Comparison of ENCODE assay signal across 12 cellular contexts in genomic region chr10:69090687-69091450, GRCh38. TPM values are rescaled to one million over a fixed set of nuclear protein-coding genes. Genes with fewer than 3 reads are reported as not detected.
DNase-seq lines count a peak whose midpoint lies in the region; ATAC-seq, FAIRE-seq and TF ChIP-seq lines count a peak whose summit lies in the region.
"Had no signal": no experiment of that assay in that cellular context is flagged by ENCODE, and none has a peak within 500 bp of the region (broad histone marks: within the 10 kb centered on the region; RNA-seq: fewer than 3 reads in every experiment).

No MANE protein-coding gene starts in this region.

- peaks cover 79% of the 10 kb centered on the region for H3K79me2 ChIP-seq in K562 (ENCODE audit: control insufficient read depth, insufficient read depth, low read length)

- ATAC-seq in K562: peak; percentile 6; the same call in 2 of the 3 replicates
- no peak for ATAC-seq in HG02610 (IDR thresholded peaks at IDR 0.05; ENCODE audit: unreplicated experiment)

- TF ChIP-seq CTCF in K562 (IDR thresholded peaks at IDR 0.05 in 2 of 3, conservative IDR thresholded peaks at IDR 0.05 in 1 of 3; ENCODE audit: insufficient read depth in 2 of 3, low read depth in 1 of 3, low read length in 3 of 3): no peak

- H4K20me1 ChIP-seq in BLaER1: no peaks in the 10 kb centered on the region
- no peaks in the 10 kb centered on the region for H4K20me1 ChIP-seq in K562 (replicated peaks; ENCODE audit: control insufficient read depth, insufficient read depth, low read length)

- H3K4me2 ChIP-seq in BLaER1 (peak overlapping the region; percentile 76), K562 (ENCODE audit: insufficient read depth, low read length) (peak overlapping the region; percentile 95)

- DNase-seq in KBM-7: peak; percentile 25
- peak in 1 of 4 experiments; percentile 36 for DNase-seq in K562 (ENCODE audit: extremely low read depth in 1 of 4, low spot score in 3 of 4)
- peak; percentile 27 for DNase-seq in myocyte (ENCODE audit: low read depth)
- no peak for DNase-seq in NCI-H1048 (lab: John Stamatoyannopoulos, UW)
- no peak for DNase-seq in iPS-NIHi11 (ENCODE audit: low spot score)
- no peak for DNase-seq in GF-D8 (lab: John Stamatoyannopoulos, UW)
- DNase-seq: Calu3, NCI-H2171 had no signal

- no peak for TF ChIP-seq RAD21 in K562 (CRISPR knock-in tag; conservative IDR thresholded peaks at IDR 0.05 in 1 of 2, IDR thresholded peaks at IDR 0.05 in 1 of 2)

- CTCF ChIA-PET in K562 (lab: Yijun Ruan, JAX; ENCODE audit: low intra/inter-chr PET ratio): interaction anchor here (4.2 kb wide), 1 partner anchor 85 kb away, joined by 84 read pairs; no protein-coding TSS in a partner anchor

- H3K4me3 ChIP-seq in BLaER1 (no peak overlapping the region), K562 (peak overlapping the region; percentile 51)
- H3K4me3 ChIP-seq: mucosa of descending colon had no signal

- in situ Hi-C loops in KBM-7 (cut with MboI; ENCODE audit: low pct_unique_long_range_greater_than_20kb, low sequenced_read_pairs) (no loop called here), K562 (cut with MboI) (no loop called here)

- H3K27ac ChIP-seq in BLaER1 (no peak overlapping the region), K562 (ENCODE audit: extremely low read depth, low read depth, low read length) (peak overlapping the region; percentile 89)

- H3K9ac ChIP-seq in BLaER1: no peak overlapping the region
- H3K9ac ChIP-seq in K562 (ENCODE audit: insufficient read depth in 1 of 2, low read depth in 2 of 2, low read length in 2 of 2): peak overlapping the region in 1 of 2 experiments; percentile 91; a peak in 2 of 4 replicates

- BruUV-seq in K562 (replicated peaks; lab: Mats Ljungman, UMichigan): no TSS peak

- H3K4me1 ChIP-seq in BLaER1 (peaks cover 63% of the 10 kb centered on the region), K562 (replicated peaks in 1 of 2; ENCODE audit: control insufficient read depth in 2 of 2, insufficient read depth in 2 of 2, low read length in 2 of 2) (peaks cover 3 to 26% of the 10 kb centered on the region in 2 experiments; a peak in 4 of 5 replicates)

- TF ChIP-seq POLR2A in K562 (conservative IDR thresholded peaks at IDR 0.05): no peak

- H3K27me3 ChIP-seq in BLaER1 (no peaks in the 10 kb centered on the region), K562 (ENCODE audit: control insufficient read depth in 2 of 2, insufficient read depth in 2 of 2, low read length in 2 of 2) (no peaks in the 10 kb centered on the region)

- H3K9me3 ChIP-seq in BLaER1 (no peaks in the 10 kb centered on the region), K562 (replicated peaks; ENCODE audit: control insufficient read depth, insufficient read depth, low read depth, low read length) (no peaks in the 10 kb centered on the region)
- H3K9me3 ChIP-seq: mucosa of descending colon had no signal

- H3K9me1 ChIP-seq in K562 (ENCODE audit: control insufficient read depth, insufficient read depth, low read length): no peaks in the 10 kb centered on the region

- H2AFZ ChIP-seq in K562 (ENCODE audit: low read depth, low read length): peak overlapping the region; percentile 61

- TF ChIP-seq EP300 in K562 (IDR thresholded peaks at IDR 0.05; ENCODE audit: low read length): peak; percentile 16; the same call in 1 of the 2 replicates

- intact Hi-C loops in K562 (cut with micrococcal nuclease): loop anchor here (5.0 kb wide), 1 partner anchor 321 kb away; no protein-coding TSS in a partner anchor

- 7% methylated on average over 5 of the region's 5 CpGs for WGBS in K562 (ENCODE audit: insufficient coverage, low coverage, missing lambda C conversion rate)

- H3K36me3 ChIP-seq in BLaER1: no peaks in the 10 kb centered on the region
- peaks cover 6% of the 10 kb centered on the region; the same call in 1 of the 3 replicates for H3K36me3 ChIP-seq in K562 (ENCODE audit: control insufficient read depth, insufficient read depth, low read length)

- POLR2A ChIA-PET in K562 (lab: Yijun Ruan, JAX): interaction anchor here (0.8 to 1.3 kb wide), 4 partner anchors 21 to 117 kb away, joined by 3 read pairs; no protein-coding TSS in a partner anchor

- FAIRE-seq in K562 (lab: Jason Lieb, UNC): no peak
- FAIRE-seq: TTC549 had no signal

TF ChIP-seq in K562, 482 proteins besides CTCF, POLR2A, EP300 and RAD21 (continues in another document):
- TF ChIP-seq HMBOX1 (IDR thresholded peaks at IDR 0.05): 0 out of 2 replicates have a peak, but pooled peaks have one; percentile 13
- peak; percentile 43; the same call in 1 of the 2 replicates for TF ChIP-seq GTF2E2 (tag; IDR thresholded peaks at IDR 0.05)
- 0 out of 2 replicates have a peak, but pooled peaks have one; percentile 6 for TF ChIP-seq CBFA2T3 (IDR thresholded peaks at IDR 0.05)
- peak; percentile 38; the same call in 1 of the 2 replicates for TF ChIP-seq ZFX (CRISPR knock-in tag; IDR thresholded peaks at IDR 0.05)
- TF ChIP-seq ZNF384 (IDR thresholded peaks at IDR 0.05; ENCODE audit: low read depth, low read length): no peak
- TF ChIP-seq CEBPB (tag; IDR thresholded peaks at IDR 0.05): peak; percentile 73
- 0 out of 2 replicates have a peak, but pooled peaks have one; percentile 8 for TF ChIP-seq CREB3L1 (IDR thresholded peaks at IDR 0.05; ENCODE audit: borderline replicate concordance, low read depth)

RNA-seq across cellular contexts. Expression of gene SRGN, which starts 3.0 kb away (rescaled TPM):
- 88.1 and 137 TPM in 2 replicates for total RNA-seq in K562 (2011; cell fraction: chromatin; rRNA removed; ENCODE audit: low replicate concordance)
- 154 and 205 TPM in 2 replicates for total RNA-seq in K562 (2011; cell fraction: nucleolus; rRNA removed)
- total RNA-seq in K562 (2011; cell fraction: nucleoplasm; rRNA removed): 184 and 200 TPM in 2 replicates
- total RNA-seq in K562 (2014; rRNA removed) (147 and 180 TPM in 2 replicates), K562 (2014; rRNA removed; fragmentation: Illumina TruSeq; extraction: Trizol) (256 and 289 TPM in 2 replicates), K562 (2015; rRNA removed; fragmentation: Illumina TruSeq; extraction: Trizol) (149 and 165 TPM in 2 replicates), K562 (2021) (173 and 193 TPM in 2 replicates), myocyte (51.7 and 51.8 TPM in 2 replicates)
- polyA plus RNA-seq in K562 (2011; rRNA removed) (124 and 136 TPM in 2 replicates), K562 (2014; fragmentation: Illumina TruSeq; extraction: Trizol) (259 and 284 TPM in 2 replicates), K562 (2014; fragmentation: Nextera tagmentation; extraction: Ambion mirVana) (100 to 1,000 TPM; 275 to 304 TPM), K562 (2014; rRNA removed) (169 and 189 TPM in 2 replicates)
- polyA plus RNA-seq in K562 (2011; cell fraction: cytosol; rRNA removed): 61.8 and 105 TPM in 2 replicates
- polyA plus RNA-seq in K562 (2011; cell fraction: nucleus; rRNA removed): 20.2 and 32.5 TPM in 2 replicates
- 208 and 216 TPM in 2 replicates for polyA plus RNA-seq in K562 (2012)
- 80.5 and 89.5 TPM in 2 replicates for polyA minus RNA-seq in K562 (2011; rRNA and poly(A)+ RNA removed)
- 42.2 and 44.1 TPM in 2 replicates for polyA minus RNA-seq in K562 (2011; cell fraction: cytosol; rRNA and poly(A)+ RNA removed)
- polyA minus RNA-seq in K562 (2011; cell fraction: nucleus; rRNA and poly(A)+ RNA removed): 5.8 and 12.2 TPM in 2 replicates
- 81.4 TPM for polyA plus RNA-seq in myocyte (2012)
- total RNA-seq: Calu3 had no signal

RNA-seq across cellular contexts. Expression of gene VPS26A, which starts 33.1 kb away (rescaled TPM):
- 5.9 and 44.1 TPM in 2 replicates for total RNA-seq in K562 (2011; cell fraction: chromatin; rRNA removed; ENCODE audit: low replicate concordance)
- 3.3 and 5.4 TPM in 2 replicates for total RNA-seq in K562 (2011; cell fraction: nucleolus; rRNA removed)
- total RNA-seq in K562 (2011; cell fraction: nucleoplasm; rRNA removed): 12.9 and 27.5 TPM in 2 replicates
- total RNA-seq in K562 (2014; rRNA removed): 41.7 and 47.1 TPM in 2 replicates
- 61.6 and 78.9 TPM in 2 replicates for total RNA-seq in K562 (2014; rRNA removed; fragmentation: Illumina TruSeq; extraction: Trizol)
- 52.7 and 58.7 TPM in 2 replicates for total RNA-seq in K562 (2015; rRNA removed; fragmentation: Illumina TruSeq; extraction: Trizol)
- total RNA-seq in K562 (2021): 80.9 and 83.1 TPM in 2 replicates
- polyA plus RNA-seq in K562 (2011; rRNA removed): 36.9 and 64.0 TPM in 2 replicates
- 4.7 and 13.5 TPM in 2 replicates for polyA plus RNA-seq in K562 (2011; cell fraction: cytosol; rRNA removed)
- polyA plus RNA-seq in K562 (2011; cell fraction: nucleus; rRNA removed): 4.1 and 7.3 TPM in 2 replicates
- 70.0 and 81.1 TPM in 2 replicates for polyA plus RNA-seq in K562 (2012)
- 81.9 and 85.9 TPM in 2 replicates for polyA plus RNA-seq in K562 (2014; fragmentation: Illumina TruSeq; extraction: Trizol)
- 100 to 1,000 TPM; 117 to 137 TPM for polyA plus RNA-seq in K562 (2014; fragmentation: Nextera tagmentation; extraction: Ambion mirVana)
- polyA plus RNA-seq in K562 (2014; rRNA removed): 63.2 and 69.3 TPM in 2 replicates
- polyA minus RNA-seq in K562 (2011; rRNA and poly(A)+ RNA removed): 40.8 and 41.4 TPM in 2 replicates
- 18.8 and 21.5 TPM in 2 replicates for polyA minus RNA-seq in K562 (2011; cell fraction: cytosol; rRNA and poly(A)+ RNA removed)
- polyA minus RNA-seq in K562 (2011; cell fraction: nucleus; rRNA and poly(A)+ RNA removed): 2.8 and 6.4 TPM in 2 replicates
- total RNA-seq in myocyte: 28.1 and 32.2 TPM in 2 replicates
- 25.2 TPM for polyA plus RNA-seq in myocyte (2012)

Comparison
In these comparisons a context has a peak if more than half of its experiments do, and no peak if none do; other contexts are left out.
1. DNase-seq: peak in KBM-7 (single experiment) and myocyte (single experiment); none in NCI-H1048 (single experiment), iPS-NIHi11 (single experiment) and GF-D8 (single experiment).